In the genomic region with DNA sequence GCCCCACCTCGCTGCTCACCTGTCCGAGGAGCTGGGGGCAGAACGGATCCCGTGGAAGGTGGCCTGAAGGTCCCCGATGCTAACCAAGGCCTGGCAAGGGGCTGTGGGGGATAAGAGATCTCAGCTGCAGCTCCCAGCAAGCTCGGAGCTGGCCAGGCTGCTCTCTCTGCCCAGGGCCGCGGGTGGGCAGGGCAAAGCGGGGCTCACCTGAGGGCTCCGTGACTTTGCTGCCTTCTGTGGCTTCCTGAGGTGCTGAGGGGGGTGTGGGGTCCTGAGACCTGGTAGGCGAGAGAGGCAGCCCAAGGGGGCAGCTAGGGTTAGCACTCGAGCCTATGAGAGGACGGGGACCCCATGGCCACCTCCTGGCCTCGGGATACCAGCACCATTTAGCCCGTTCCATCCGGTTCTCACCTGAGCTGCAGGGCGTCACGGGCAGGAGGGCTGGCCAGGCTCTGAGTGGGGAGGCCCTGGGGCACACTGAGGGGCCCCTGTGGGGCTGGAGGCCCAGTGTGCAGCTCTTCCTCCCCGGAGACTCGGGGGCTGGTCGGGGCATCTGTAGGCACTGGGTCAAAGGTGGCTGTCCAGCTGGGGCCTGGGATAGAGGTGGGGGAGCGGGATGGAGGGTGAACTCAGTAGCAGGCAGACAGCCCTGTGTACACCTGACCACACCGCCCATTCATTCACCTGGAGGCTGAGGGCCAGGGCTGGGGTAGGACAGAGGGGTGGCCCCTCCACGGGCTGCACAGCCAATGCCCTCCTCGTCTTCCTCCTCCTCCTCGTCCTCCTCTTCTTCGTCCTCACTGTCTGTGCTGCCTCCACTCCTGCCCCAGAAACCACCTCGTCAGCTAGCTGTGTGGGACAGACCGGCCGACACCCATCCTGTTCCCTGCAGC, we compare ENCODE assay signal across 1 cellular context.
TF ChIP-seq lines count a peak whose summit lies in the region.

No MANE protein-coding gene starts in this region.

TF ChIP-seq in HepG2, 621 proteins besides CTCF, POLR2A, EP300 and RAD21:
- TF ChIP-seq HOXA3 (CRISPR knock-in tag; IDR thresholded peaks at IDR 0.05) (no peak), ZNF10 (CRISPR knock-in tag; IDR thresholded peaks at IDR 0.05; ENCODE audit: borderline replicate concordance, low read depth) (no peak), ZNF547 (CRISPR knock-in tag; IDR thresholded peaks at IDR 0.05) (no peak), HNRNPL (IDR thresholded peaks at IDR 0.05; ENCODE audit: low read depth, low read length) (0 out of 2 replicates have a peak, but pooled peaks have one; percentile 14), AGO2 (optimal IDR thresholded peaks at IDR 0.05; ENCODE audit: low read depth, low read length) (peak; percentile 46)
- TF ChIP-seq, protein P1, sequence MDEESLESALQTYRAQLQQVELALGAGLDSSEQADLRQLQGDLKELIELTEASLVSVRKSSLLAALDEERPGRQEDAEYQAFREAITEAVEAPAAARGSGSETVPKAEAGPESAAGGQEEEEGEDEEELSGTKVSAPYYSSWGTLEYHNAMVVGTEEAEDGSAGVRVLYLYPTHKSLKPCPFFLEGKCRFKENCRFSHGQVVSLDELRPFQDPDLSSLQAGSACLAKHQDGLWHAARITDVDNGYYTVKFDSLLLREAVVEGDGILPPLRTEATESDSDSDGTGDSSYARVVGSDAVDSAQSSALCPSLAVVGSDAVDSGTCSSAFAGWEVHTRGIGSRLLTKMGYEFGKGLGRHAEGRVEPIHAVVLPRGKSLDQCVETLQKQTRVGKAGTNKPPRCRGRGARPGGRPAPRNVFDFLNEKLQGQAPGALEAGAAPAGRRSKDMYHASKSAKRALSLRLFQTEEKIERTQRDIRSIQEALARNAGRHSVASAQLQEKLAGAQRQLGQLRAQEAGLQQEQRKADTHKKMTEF (CRISPR knock-in tag; IDR thresholded peaks at IDR 0.05) = no peak
- TF ChIP-seq, protein P2, sequence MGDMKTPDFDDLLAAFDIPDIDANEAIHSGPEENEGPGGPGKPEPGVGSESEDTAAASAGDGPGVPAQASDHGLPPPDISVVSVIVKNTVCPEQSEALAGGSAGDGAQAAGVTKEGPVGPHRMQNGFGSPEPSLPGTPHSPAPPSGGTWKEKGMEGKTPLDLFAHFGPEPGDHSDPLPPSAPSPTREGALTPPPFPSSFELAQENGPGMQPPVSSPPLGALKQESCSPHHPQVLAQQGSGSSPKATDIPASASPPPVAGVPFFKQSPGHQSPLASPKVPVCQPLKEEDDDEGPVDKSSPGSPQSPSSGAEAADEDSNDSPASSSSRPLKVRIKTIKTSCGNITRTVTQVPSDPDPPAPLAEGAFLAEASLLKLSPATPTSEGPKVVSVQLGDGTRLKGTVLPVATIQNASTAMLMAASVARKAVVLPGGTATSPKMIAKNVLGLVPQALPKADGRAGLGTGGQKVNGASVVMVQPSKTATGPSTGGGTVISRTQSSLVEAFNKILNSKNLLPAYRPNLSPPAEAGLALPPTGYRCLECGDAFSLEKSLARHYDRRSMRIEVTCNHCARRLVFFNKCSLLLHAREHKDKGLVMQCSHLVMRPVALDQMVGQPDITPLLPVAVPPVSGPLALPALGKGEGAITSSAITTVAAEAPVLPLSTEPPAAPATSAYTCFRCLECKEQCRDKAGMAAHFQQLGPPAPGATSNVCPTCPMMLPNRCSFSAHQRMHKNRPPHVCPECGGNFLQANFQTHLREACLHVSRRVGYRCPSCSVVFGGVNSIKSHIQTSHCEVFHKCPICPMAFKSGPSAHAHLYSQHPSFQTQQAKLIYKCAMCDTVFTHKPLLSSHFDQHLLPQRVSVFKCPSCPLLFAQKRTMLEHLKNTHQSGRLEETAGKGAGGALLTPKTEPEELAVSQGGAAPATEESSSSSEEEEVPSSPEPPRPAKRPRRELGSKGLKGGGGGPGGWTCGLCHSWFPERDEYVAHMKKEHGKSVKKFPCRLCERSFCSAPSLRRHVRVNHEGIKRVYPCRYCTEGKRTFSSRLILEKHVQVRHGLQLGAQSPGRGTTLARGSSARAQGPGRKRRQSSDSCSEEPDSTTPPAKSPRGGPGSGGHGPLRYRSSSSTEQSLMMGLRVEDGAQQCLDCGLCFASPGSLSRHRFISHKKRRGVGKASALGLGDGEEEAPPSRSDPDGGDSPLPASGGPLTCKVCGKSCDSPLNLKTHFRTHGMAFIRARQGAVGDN (CRISPR knock-in tag; IDR thresholded peaks at IDR 0.05) = peak; percentile 14; the same call in 1 of the 2 replicates
